In the genomic region with DNA sequence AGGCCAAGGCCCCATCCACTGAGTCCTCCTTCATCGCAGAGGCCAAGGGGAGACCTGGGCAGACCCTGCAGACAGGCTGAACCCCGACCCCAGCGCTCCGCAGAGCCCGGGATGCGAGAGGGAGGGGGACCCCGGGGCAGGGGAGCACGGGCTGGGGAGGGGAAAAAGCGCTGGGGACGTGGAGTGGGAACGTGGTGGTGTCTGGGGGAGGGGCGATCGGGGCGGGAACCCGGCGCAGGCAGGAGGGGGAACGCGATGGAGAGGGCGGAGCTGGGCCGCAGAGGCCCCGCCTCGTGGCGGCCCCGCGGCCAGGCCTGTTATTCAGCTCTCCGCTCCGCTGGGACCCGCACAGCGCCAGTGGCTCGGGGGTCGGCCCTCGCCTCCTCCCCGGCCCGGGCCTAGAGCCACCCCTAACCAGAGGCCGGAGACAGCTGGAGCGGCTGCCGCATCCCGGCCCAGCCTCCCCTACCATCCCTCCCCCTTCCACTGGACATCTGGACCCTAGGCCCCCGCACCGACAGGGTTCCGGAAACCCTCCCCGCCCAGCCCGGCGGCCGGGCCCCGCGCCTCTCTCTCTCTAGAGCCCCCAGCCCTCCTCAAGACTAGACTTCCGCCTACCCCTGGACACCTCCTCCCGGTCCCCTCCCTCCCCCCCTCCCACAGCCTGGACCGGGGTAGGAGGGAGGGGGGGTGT, we compare ENCODE assay signal across 1 cellular context.
TF ChIP-seq lines count a peak whose summit lies in the region.

A gene (plus strand): TSS at position 320 of the 694 bp plus-strand sequence. CDS start 460 bp downstream, outside the sequence.

TF ChIP-seq in K562, 482 proteins besides CTCF, POLR2A, EP300 and RAD21 (continued from another document and continues in another):
- no peak for TF ChIP-seq SMAD3 (CRISPR knock-in tag; conservative IDR thresholded peaks at IDR 0.05)
- no peak for TF ChIP-seq ZNF174 (CRISPR knock-in tag; IDR thresholded peaks at IDR 0.05)
- TF ChIP-seq, protein P1, sequence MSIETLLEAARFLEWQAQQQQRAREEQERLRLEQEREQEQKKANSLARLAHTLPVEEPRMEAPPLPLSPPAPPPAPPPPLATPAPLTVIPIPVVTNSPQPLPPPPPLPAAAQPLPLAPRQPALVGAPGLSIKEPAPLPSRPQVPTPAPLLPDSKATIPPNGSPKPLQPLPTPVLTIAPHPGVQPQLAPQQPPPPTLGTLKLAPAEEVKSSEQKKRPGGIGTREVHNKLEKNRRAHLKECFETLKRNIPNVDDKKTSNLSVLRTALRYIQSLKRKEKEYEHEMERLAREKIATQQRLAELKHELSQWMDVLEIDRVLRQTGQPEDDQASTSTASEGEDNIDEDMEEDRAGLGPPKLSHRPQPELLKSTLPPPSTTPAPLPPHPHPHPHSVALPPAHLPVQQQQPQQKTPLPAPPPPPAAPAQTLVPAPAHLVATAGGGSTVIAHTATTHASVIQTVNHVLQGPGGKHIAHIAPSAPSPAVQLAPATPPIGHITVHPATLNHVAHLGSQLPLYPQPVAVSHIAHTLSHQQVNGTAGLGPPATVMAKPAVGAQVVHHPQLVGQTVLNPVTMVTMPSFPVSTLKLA (conservative IDR thresholded peaks at IDR 0.05): peak in 1 of 2 experiments; percentile 67; a peak in 2 of 4 replicates
- no peak for TF ChIP-seq BCL6 (CRISPR knock-in tag; IDR thresholded peaks at IDR 0.05)
- TF ChIP-seq, protein P2, sequence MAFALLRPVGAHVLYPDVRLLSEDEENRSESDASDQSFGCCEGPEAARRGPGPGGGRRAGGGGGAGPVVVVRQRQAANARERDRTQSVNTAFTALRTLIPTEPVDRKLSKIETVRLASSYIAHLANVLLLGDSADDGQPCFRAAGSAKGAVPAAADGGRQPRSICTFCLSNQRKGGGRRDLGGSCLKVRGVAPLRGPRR (CRISPR knock-in tag; IDR thresholded peaks at IDR 0.05): no peak
- TF ChIP-seq FOS (IDR thresholded peaks at IDR 0.05; ENCODE audit: extremely low read depth, insufficient read length): no peak
- no peak for TF ChIP-seq MXI1 (IDR thresholded peaks at IDR 0.05; ENCODE audit: low read depth, low read length)
- no peak for TF ChIP-seq ZNF695 (CRISPR knock-in tag; IDR thresholded peaks at IDR 0.05)
- TF ChIP-seq, protein P3, sequence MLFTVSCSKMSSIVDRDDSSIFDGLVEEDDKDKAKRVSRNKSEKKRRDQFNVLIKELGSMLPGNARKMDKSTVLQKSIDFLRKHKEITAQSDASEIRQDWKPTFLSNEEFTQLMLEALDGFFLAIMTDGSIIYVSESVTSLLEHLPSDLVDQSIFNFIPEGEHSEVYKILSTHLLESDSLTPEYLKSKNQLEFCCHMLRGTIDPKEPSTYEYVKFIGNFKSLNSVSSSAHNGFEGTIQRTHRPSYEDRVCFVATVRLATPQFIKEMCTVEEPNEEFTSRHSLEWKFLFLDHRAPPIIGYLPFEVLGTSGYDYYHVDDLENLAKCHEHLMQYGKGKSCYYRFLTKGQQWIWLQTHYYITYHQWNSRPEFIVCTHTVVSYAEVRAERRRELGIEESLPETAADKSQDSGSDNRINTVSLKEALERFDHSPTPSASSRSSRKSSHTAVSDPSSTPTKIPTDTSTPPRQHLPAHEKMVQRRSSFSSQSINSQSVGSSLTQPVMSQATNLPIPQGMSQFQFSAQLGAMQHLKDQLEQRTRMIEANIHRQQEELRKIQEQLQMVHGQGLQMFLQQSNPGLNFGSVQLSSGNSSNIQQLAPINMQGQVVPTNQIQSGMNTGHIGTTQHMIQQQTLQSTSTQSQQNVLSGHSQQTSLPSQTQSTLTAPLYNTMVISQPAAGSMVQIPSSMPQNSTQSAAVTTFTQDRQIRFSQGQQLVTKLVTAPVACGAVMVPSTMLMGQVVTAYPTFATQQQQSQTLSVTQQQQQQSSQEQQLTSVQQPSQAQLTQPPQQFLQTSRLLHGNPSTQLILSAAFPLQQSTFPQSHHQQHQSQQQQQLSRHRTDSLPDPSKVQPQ (CRISPR knock-in tag; IDR thresholded peaks at IDR 0.05; ENCODE audit: borderline replicate concordance): no peak
- TF ChIP-seq, protein P4, sequence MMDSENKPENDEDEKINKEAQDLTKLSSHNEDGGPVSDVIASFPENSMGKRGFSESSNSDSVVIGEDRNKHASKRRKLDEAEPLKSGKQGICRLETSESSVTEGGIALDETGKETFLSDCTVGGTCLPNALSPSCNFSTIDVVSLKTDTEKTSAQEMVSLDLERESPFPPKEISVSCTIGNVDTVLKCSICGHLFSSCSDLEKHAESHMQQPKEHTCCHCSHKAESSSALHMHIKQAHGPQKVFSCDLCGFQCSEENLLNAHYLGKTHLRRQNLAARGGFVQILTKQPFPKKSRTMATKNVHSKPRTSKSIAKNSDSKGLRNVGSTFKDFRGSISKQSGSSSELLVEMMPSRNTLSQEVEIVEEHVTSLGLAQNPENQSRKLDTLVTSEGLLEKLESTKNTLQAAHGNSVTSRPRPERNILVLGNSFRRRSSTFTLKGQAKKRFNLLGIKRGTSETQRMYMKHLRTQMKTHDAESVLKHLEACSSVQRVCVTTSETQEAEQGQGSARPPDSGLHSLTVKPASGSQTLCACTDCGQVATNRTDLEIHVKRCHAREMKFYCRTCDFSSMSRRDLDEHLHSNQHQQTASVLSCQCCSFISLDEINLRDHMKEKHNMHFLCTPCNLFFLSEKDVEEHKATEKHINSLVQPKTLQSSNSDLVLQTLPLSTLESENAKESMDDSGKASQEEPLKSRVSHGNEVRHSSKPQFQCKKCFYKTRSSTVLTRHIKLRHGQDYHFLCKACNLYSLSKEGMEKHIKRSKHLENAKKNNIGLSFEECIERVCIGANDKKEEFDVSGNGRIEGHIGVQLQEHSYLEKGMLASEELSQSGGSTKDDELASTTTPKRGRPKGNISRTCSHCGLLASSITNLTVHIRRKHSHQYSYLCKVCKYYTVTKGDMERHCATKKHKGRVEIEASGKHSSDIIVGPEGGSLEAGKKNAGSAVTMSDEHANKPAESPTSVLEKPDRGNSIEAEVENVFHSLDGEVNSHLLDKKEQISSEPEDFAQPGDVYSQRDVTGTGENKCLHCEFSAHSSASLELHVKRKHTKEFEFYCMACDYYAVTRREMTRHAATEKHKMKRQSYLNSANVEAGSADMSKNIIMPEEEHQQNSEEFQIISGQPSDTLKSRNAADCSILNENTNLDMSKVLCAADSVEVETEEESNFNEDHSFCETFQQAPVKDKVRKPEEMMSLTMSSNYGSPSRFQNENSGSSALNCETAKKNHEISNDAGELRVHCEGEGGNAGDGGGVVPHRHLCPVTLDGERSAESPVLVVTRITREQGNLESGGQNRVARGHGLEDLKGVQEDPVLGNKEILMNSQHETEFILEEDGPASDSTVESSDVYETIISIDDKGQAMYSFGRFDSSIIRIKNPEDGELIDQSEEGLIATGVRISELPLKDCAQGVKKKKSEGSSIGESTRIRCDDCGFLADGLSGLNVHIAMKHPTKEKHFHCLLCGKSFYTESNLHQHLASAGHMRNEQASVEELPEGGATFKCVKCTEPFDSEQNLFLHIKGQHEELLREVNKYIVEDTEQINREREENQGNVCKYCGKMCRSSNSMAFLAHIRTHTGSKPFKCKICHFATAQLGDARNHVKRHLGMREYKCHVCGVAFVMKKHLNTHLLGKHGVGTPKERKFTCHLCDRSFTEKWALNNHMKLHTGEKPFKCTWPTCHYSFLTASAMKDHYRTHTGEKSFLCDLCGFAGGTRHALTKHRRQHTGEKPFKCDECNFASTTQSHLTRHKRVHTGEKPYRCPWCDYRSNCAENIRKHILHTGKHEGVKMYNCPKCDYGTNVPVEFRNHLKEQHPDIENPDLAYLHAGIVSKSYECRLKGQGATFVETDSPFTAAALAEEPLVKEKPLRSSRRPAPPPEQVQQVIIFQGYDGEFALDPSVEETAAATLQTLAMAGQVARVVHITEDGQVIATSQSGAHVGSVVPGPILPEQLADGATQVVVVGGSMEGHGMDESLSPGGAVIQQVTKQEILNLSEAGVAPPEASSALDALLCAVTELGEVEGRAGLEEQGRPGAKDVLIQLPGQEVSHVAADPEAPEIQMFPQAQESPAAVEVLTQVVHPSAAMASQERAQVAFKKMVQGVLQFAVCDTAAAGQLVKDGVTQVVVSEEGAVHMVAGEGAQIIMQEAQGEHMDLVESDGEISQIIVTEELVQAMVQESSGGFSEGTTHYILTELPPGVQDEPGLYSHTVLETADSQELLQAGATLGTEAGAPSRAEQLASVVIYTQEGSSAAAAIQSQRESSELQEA (IDR thresholded peaks at IDR 0.05; ENCODE audit: low read depth): no peak
- TF ChIP-seq GTF2F1 (IDR thresholded peaks at IDR 0.05; ENCODE audit: low read depth, low read length): no peak
- TF ChIP-seq SMAD2 (IDR thresholded peaks at IDR 0.05; ENCODE audit: low read depth, low read length): no peak
- TF ChIP-seq CBX5 (IDR thresholded peaks at IDR 0.05; ENCODE audit: borderline replicate concordance, low read depth): no peak
- TF ChIP-seq, protein P5, sequence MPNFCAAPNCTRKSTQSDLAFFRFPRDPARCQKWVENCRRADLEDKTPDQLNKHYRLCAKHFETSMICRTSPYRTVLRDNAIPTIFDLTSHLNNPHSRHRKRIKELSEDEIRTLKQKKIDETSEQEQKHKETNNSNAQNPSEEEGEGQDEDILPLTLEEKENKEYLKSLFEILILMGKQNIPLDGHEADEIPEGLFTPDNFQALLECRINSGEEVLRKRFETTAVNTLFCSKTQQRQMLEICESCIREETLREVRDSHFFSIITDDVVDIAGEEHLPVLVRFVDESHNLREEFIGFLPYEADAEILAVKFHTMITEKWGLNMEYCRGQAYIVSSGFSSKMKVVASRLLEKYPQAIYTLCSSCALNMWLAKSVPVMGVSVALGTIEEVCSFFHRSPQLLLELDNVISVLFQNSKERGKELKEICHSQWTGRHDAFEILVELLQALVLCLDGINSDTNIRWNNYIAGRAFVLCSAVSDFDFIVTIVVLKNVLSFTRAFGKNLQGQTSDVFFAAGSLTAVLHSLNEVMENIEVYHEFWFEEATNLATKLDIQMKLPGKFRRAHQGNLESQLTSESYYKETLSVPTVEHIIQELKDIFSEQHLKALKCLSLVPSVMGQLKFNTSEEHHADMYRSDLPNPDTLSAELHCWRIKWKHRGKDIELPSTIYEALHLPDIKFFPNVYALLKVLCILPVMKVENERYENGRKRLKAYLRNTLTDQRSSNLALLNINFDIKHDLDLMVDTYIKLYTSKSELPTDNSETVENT (CRISPR knock-in tag; IDR thresholded peaks at IDR 0.05): 0 out of 2 replicates have a peak, but pooled peaks have one; percentile 18
- TF ChIP-seq HNRNPK (IDR thresholded peaks at IDR 0.05; ENCODE audit: low read depth, low read length, poor library complexity, severe bottlenecking): peak; percentile 76
- TF ChIP-seq, protein P6, sequence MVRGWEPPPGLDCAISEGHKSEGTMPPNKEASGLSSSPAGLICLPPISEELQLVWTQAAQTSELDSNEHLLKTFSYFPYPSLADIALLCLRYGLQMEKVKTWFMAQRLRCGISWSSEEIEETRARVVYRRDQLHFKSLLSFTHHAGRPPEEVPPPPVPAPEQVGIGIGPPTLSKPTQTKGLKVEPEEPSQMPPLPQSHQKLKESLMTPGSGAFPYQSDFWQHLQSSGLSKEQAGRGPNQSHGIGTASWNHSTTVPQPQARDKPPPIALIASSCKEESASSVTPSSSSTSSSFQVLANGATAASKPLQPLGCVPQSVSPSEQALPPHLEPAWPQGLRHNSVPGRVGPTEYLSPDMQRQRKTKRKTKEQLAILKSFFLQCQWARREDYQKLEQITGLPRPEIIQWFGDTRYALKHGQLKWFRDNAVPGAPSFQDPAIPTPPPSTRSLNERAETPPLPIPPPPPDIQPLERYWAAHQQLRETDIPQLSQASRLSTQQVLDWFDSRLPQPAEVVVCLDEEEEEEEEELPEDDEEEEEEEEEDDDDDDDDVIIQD (CRISPR knock-in tag; IDR thresholded peaks at IDR 0.05): no peak
- peak; percentile 35 for TF ChIP-seq FIP1L1 (IDR thresholded peaks at IDR 0.05; ENCODE audit: low read depth, low read length, poor library complexity, severe bottlenecking)
- TF ChIP-seq TSC22D4 (tag; IDR thresholded peaks at IDR 0.05): no peak
- TF ChIP-seq, protein P7, sequence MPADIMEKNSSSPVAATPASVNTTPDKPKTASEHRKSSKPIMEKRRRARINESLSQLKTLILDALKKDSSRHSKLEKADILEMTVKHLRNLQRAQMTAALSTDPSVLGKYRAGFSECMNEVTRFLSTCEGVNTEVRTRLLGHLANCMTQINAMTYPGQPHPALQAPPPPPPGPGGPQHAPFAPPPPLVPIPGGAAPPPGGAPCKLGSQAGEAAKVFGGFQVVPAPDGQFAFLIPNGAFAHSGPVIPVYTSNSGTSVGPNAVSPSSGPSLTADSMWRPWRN (IDR thresholded peaks at IDR 0.05; ENCODE audit: low read depth): no peak
